ENCODE assay signal across 12 cellular contexts in the genomic region with DNA sequence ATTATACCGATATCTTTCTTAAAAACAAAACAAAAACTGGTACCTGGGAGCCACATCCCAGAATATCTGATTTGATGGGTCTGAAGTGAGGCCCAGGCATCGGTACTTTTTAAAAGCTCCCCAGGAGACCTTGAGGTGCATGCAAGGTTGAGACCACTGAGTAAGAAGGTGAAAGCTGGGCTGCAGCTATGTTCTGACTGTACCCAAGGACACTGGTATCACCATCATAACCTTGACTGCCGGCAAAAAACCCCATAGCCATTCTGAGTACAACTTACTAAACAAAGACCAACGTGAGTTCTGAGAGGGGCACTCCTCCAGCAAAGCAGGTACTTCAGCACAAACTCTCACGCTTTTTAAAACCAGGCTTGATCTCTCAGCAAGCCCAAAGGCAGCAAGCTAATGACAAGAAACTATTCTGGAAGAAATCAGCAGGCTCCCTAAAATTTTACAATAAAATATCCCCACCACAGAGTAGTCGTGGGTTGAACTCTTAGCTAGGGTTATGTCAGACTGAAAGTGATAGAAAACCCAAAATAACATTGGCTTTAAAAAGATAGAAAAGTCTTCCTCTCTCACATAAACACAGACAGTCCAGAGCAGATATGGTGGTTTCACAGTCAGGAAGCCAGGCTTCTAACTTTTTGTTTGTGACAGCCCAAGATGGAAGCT.
DNase-seq lines count a peak whose midpoint lies in the region; ATAC-seq and FAIRE-seq lines count a peak whose summit lies in the region.
"Had no signal": no experiment of that assay in that cellular context is flagged by ENCODE, and none has a peak within 500 bp of the region (broad histone marks: within the 10 kb centered on the region; RNA-seq: fewer than 3 reads in every experiment).

No MANE protein-coding gene starts in this region.

- no peaks in the 10 kb centered on the region for H3K4me1 Mint-ChIP-seq in stimulated activated effector memory CD8-positive, alpha-beta T cell treated with anti-CD3 and anti-CD28 coated beads, Interleukin-12 subunit alpha, Interleukin-12 subunit beta, amount 100 ng/mL, for 72 hours
- peaks cover 2% of the 10 kb centered on the region for H3K4me1 Mint-ChIP-seq in activated CD4-positive, alpha-beta T cell treated with anti-CD3 and anti-CD28 coated beads, Interleukin-2, amount 10 ng/mL, durations not matched to agents 7 days and 5 days
- H3K4me1 Mint-ChIP-seq: CD4-positive, alpha-beta memory T cell had no signal

- no peaks in the 10 kb centered on the region for H3K9me3 Mint-ChIP-seq in stimulated activated effector memory CD8-positive, alpha-beta T cell treated with anti-CD3 and anti-CD28 coated beads, Interleukin-12 subunit alpha, Interleukin-12 subunit beta, amount 100 ng/mL, for 72 hours
- H3K9me3 Mint-ChIP-seq in activated CD4-positive, alpha-beta T cell treated with anti-CD3 and anti-CD28 coated beads, Interleukin-2, amount 10 ng/mL, durations not matched to agents 7 days and 5 days = no peaks in the 10 kb centered on the region
- H3K9me3 Mint-ChIP-seq: CD4-positive, alpha-beta memory T cell had no signal

- POLR2A ChIA-PET in activated CD4-positive, alpha-beta T cell treated with anti-CD3 and anti-CD28 coated beads, Interleukin-2, amount 10 ng/mL, durations not matched to agents 7 days and 5 days (lab: Charles Lee) = no interaction called here

- CTCF ChIA-PET in activated CD4-positive, alpha-beta T cell treated with anti-CD3 and anti-CD28 coated beads, Interleukin-2, amount 10 ng/mL, durations not matched to agents 7 days and 5 days (lab: Charles Lee) = no interaction called here

- H3K4me3 Mint-ChIP-seq in stimulated activated effector memory CD8-positive, alpha-beta T cell treated with anti-CD3 and anti-CD28 coated beads, Interleukin-12 subunit alpha, Interleukin-12 subunit beta, amount 100 ng/mL, for 72 hours = no peak overlapping the region
- no peak overlapping the region for H3K4me3 Mint-ChIP-seq in activated CD4-positive, alpha-beta T cell treated with anti-CD3 and anti-CD28 coated beads, Interleukin-2, amount 10 ng/mL, durations not matched to agents 7 days and 5 days
- H3K4me3 Mint-ChIP-seq: activated CD8-positive, alpha-beta T cell treated with anti-CD3 and anti-CD28 coated beads, Interleukin-2, amount 10 ng/mL, durations not matched to agents 7 days and 5 days; CD4-positive, alpha-beta memory T cell had no signal

- H3K27me3 Mint-ChIP-seq in activated CD4-positive, alpha-beta T cell treated with anti-CD3 and anti-CD28 coated beads, Interleukin-2, amount 10 ng/mL, durations not matched to agents 7 days and 5 days = peaks cover 11% of the 10 kb centered on the region

- no peaks in the 10 kb centered on the region for H3K36me3 Mint-ChIP-seq in stimulated activated effector memory CD8-positive, alpha-beta T cell treated with anti-CD3 and anti-CD28 coated beads, Interleukin-12 subunit alpha, Interleukin-12 subunit beta, amount 100 ng/mL, for 72 hours
- no peaks in the 10 kb centered on the region for H3K36me3 Mint-ChIP-seq in activated CD4-positive, alpha-beta T cell treated with anti-CD3 and anti-CD28 coated beads, Interleukin-2, amount 10 ng/mL, durations not matched to agents 7 days and 5 days (ENCODE audit: low read depth)
- H3K36me3 Mint-ChIP-seq: CD4-positive, alpha-beta memory T cell had no signal

- no peak for DNase-seq in stimulated activated effector memory CD8-positive, alpha-beta T cell treated with anti-CD3 and anti-CD28 coated beads, Interleukin-12 subunit alpha, Interleukin-12 subunit beta, amount 100 ng/mL, for 72 hours (ENCODE audit: low spot score in 2 of 2)
- DNase-seq in GOT3 (lab: John Stamatoyannopoulos, UW) (no peak), RCC 7860 (ENCODE audit: low spot score) (no peak), COLO668 (lab: John Stamatoyannopoulos, UW; ENCODE audit: unreplicated experiment) (no peak)
- DNase-seq in activated CD4-positive, alpha-beta T cell treated with anti-CD3 and anti-CD28 coated beads, Interleukin-2, amount 10 ng/mL, durations not matched to agents 7 days and 5 days = no peak
- DNase-seq: activated CD8-positive, alpha-beta T cell treated with anti-CD3 and anti-CD28 coated beads, Interleukin-2, amount 10 ng/mL, durations not matched to agents 7 days and 5 days; CD4-positive, alpha-beta memory T cell; NCI-H1436 had no signal

- no peak overlapping the region for H3K27ac Mint-ChIP-seq in stimulated activated effector memory CD8-positive, alpha-beta T cell treated with anti-CD3 and anti-CD28 coated beads, Interleukin-12 subunit alpha, Interleukin-12 subunit beta, amount 100 ng/mL, for 72 hours
- no peak overlapping the region for H3K27ac Mint-ChIP-seq in activated CD4-positive, alpha-beta T cell treated with anti-CD3 and anti-CD28 coated beads, Interleukin-2, amount 10 ng/mL, durations not matched to agents 7 days and 5 days
- H3K27ac Mint-ChIP-seq: activated CD8-positive, alpha-beta T cell treated with anti-CD3 and anti-CD28 coated beads, Interleukin-2, amount 10 ng/mL, durations not matched to agents 7 days and 5 days; CD4-positive, alpha-beta memory T cell had no signal

- FAIRE-seq in RCC 7860 (lab: Jason Lieb, UNC) = no peak

- peak; percentile 95 for ATAC-seq in GM18907 (IDR thresholded peaks at IDR 0.05; ENCODE audit: unreplicated experiment)
- peak; percentile 94 for ATAC-seq in GM21717 (IDR thresholded peaks at IDR 0.05; ENCODE audit: unreplicated experiment)
- ATAC-seq in HG03108 (IDR thresholded peaks at IDR 0.05; ENCODE audit: unreplicated experiment) = peak; percentile 68
- peak; percentile 24 for ATAC-seq in stimulated activated effector memory CD8-positive, alpha-beta T cell treated with anti-CD3 and anti-CD28 coated beads, Interleukin-12 subunit alpha, Interleukin-12 subunit beta, amount 100 ng/mL, for 72 hours
- ATAC-seq: activated CD8-positive, alpha-beta T cell treated with anti-CD3 and anti-CD28 coated beads, Interleukin-2, amount 10 ng/mL, durations not matched to agents 7 days and 5 days; gastroesophageal sphincter had no signal

Comparison
In these comparisons a context has a peak if more than half of its experiments do, and no peak if none do; other contexts are left out.
1. ATAC-seq: peak in every context shown above with its lines; median percentile 95 in GM18907; 94 in GM21717; 68 in HG03108; 24 in stimulated activated effector memory CD8-positive, alpha-beta T cell treated with anti-CD3 and anti-CD28 coated beads, Interleukin-12 subunit alpha, Interleukin-12 subunit beta, amount 100 ng/mL, for 72 hours.